Comparison of ENCODE assay signal across 14 cellular contexts in the genomic region with DNA sequence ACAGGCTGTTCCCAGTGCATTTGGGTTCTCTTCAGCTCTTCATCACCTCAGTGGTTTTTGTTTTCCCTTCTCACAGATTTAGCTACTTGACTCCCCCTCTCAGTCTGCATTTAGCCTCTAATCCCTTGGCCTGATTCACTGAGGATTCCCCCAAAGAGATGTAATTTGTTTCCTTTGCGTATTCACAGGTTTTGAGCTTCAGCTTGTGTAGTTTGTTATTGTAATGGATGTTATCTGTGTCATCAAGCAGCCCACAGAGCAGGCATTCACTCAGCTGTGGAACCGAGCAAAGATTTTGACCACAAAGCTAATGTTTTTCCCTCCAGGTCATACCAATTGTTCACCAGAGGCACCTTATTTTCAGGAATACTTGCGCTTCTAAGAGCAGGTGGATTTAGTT. TPM values are rescaled to one million over a fixed set of nuclear protein-coding genes. Genes with fewer than 3 reads are reported as not detected.
A peak's percentile ranks its signal among the peaks of the same experiment; 100 is the strongest.
DNase-seq lines count a peak whose midpoint lies in the region; ATAC-seq and TF ChIP-seq lines count a peak whose summit lies in the region.
"Had no signal": no experiment of that assay in that cellular context is flagged by ENCODE, and none has a peak within 500 bp of the region (broad histone marks: within the 10 kb centered on the region; RNA-seq: fewer than 3 reads in every experiment).

No MANE protein-coding gene starts in this region.

- ATAC-seq in SK-N-SH treated with all-trans-retinoic acid at 6 μM for 48 hours: peak; percentile 12; the same call in 1 of the 3 replicates
- no peak for ATAC-seq in effector memory CD8-positive, alpha-beta T cell (replicated peaks)
- ATAC-seq: PC-3 had no signal

- H3K4me1 Mint-ChIP-seq in activated naive CD4-positive, alpha-beta T cell treated with anti-CD3 and anti-CD28 coated beads for 36 hours (ENCODE audit: low read depth): no peaks in the 10 kb centered on the region
- no peaks in the 10 kb centered on the region for H3K4me1 Mint-ChIP-seq in effector memory CD8-positive, alpha-beta T cell (ENCODE audit: low read depth in 2 of 2)
- H3K4me1 Mint-ChIP-seq: central memory CD8-positive, alpha-beta T cell; naive B cell had no signal

- CTCF ChIA-PET in activated naive CD4-positive, alpha-beta T cell treated with anti-CD3 and anti-CD28 coated beads for 36 hours (lab: Charles Lee): interaction anchor here (1.1 kb wide), 1 partner anchor 71 kb away, joined by 3 read pairs; no protein-coding TSS in a partner anchor

- H3K4me3 Mint-ChIP-seq in activated naive CD4-positive, alpha-beta T cell treated with anti-CD3 and anti-CD28 coated beads for 36 hours: no peak overlapping the region
- H3K4me3 Mint-ChIP-seq in effector memory CD8-positive, alpha-beta T cell: no peak overlapping the region
- H3K4me3 Mint-ChIP-seq: central memory CD8-positive, alpha-beta T cell; naive B cell had no signal

- H3K27ac Mint-ChIP-seq in activated naive CD4-positive, alpha-beta T cell treated with anti-CD3 and anti-CD28 coated beads for 36 hours: no peak overlapping the region
- no peak overlapping the region for H3K27ac Mint-ChIP-seq in effector memory CD8-positive, alpha-beta T cell
- H3K27ac Mint-ChIP-seq: naive B cell had no signal

- H3K9me3 Mint-ChIP-seq in activated naive CD4-positive, alpha-beta T cell treated with anti-CD3 and anti-CD28 coated beads for 36 hours: no peaks in the 10 kb centered on the region
- no peaks in the 10 kb centered on the region for H3K9me3 Mint-ChIP-seq in effector memory CD8-positive, alpha-beta T cell
- H3K9me3 Mint-ChIP-seq: central memory CD8-positive, alpha-beta T cell; naive B cell had no signal

- H3K27me3 Mint-ChIP-seq in activated naive CD4-positive, alpha-beta T cell treated with anti-CD3 and anti-CD28 coated beads for 36 hours (ENCODE audit: low read depth): peaks cover 6% of the 10 kb centered on the region
- H3K27me3 Mint-ChIP-seq in effector memory CD8-positive, alpha-beta T cell: peaks cover 6 to 9% of the 10 kb centered on the region in 2 donors
- H3K27me3 Mint-ChIP-seq: naive B cell had no signal

- intact Hi-C loops in activated naive CD4-positive, alpha-beta T cell treated with anti-CD3 and anti-CD28 coated beads for 36 hours (cut with micrococcal nuclease): loop anchor here (10.0 kb wide), 2 partner anchors 824 to 924 kb away; partner anchors contain the start of gene CCDC83

- H3K36me3 Mint-ChIP-seq in activated naive CD4-positive, alpha-beta T cell treated with anti-CD3 and anti-CD28 coated beads for 36 hours (ENCODE audit: low read depth): no peaks in the 10 kb centered on the region
- H3K36me3 Mint-ChIP-seq in effector memory CD8-positive, alpha-beta T cell (ENCODE audit: insufficient read depth): no peaks in the 10 kb centered on the region
- H3K36me3 Mint-ChIP-seq: naive B cell had no signal

- peak; percentile 25 for DNase-seq in HCEC 1CT
- peak; percentile 37 for DNase-seq in fibroblast of peridontal ligament (ENCODE audit: extremely low read depth)
- DNase-seq in retina: peak; percentile 72
- no peak for DNase-seq in activated naive CD4-positive, alpha-beta T cell (lab: John Stamatoyannopoulos, UW)
- DNase-seq in activated naive CD4-positive, alpha-beta T cell treated with anti-CD3 and anti-CD28 coated beads for 36 hours: no peak
- no peak for DNase-seq in effector memory CD8-positive, alpha-beta T cell
- no peak for DNase-seq in cerebellar nuclear complex (lab: John Stamatoyannopoulos, UW)
- DNase-seq: activated CD4-positive, alpha-beta T cell treated with anti-CD3 and anti-CD28 coated beads, Interleukin-2, amount 50 U/mL, for 48 hours; naive B cell; NCI-H2081; PC-3; substantia nigra had no signal

TF ChIP-seq in SK-N-SH treated with all-trans-retinoic acid at 6 μM for 48 hours, 23 proteins besides CTCF, POLR2A, EP300 and RAD21:
- TF ChIP-seq SNAI2 (CRISPR knock-in tag; IDR thresholded peaks at IDR 0.05): no peak
- TF ChIP-seq ISL1 (CRISPR knock-in tag; IDR thresholded peaks at IDR 0.05): no peak
- TF ChIP-seq ZNF8 (CRISPR knock-in tag; IDR thresholded peaks at IDR 0.05): no peak
- no peak for TF ChIP-seq CSRNP3 (CRISPR knock-in tag; IDR thresholded peaks at IDR 0.05)
- TF ChIP-seq GLIS3 (CRISPR knock-in tag; IDR thresholded peaks at IDR 0.05): no peak
- TF ChIP-seq ZC3H10 (CRISPR knock-in tag; IDR thresholded peaks at IDR 0.05): no peak
- TF ChIP-seq PPARA (CRISPR knock-in tag; IDR thresholded peaks at IDR 0.05; ENCODE audit: borderline replicate concordance): no peak
- TF ChIP-seq RARB (CRISPR knock-in tag; IDR thresholded peaks at IDR 0.05): no peak
- TF ChIP-seq ESRRG (CRISPR knock-in tag; IDR thresholded peaks at IDR 0.05): no peak
- TF ChIP-seq ZFP3 (CRISPR knock-in tag; IDR thresholded peaks at IDR 0.05): no peak
- TF ChIP-seq CSDC2 (CRISPR knock-in tag; IDR thresholded peaks at IDR 0.05): no peak
- TF ChIP-seq ZFP30 (CRISPR knock-in tag; IDR thresholded peaks at IDR 0.05): no peak
- TF ChIP-seq ZNF70 (CRISPR knock-in tag; IDR thresholded peaks at IDR 0.05): no peak
- no peak for TF ChIP-seq ARNTL (CRISPR knock-in tag; IDR thresholded peaks at IDR 0.05; ENCODE audit: borderline replicate concordance, low read depth)
- TF ChIP-seq OSR1 (CRISPR knock-in tag; IDR thresholded peaks at IDR 0.05): no peak
- TF ChIP-seq, protein P1, sequence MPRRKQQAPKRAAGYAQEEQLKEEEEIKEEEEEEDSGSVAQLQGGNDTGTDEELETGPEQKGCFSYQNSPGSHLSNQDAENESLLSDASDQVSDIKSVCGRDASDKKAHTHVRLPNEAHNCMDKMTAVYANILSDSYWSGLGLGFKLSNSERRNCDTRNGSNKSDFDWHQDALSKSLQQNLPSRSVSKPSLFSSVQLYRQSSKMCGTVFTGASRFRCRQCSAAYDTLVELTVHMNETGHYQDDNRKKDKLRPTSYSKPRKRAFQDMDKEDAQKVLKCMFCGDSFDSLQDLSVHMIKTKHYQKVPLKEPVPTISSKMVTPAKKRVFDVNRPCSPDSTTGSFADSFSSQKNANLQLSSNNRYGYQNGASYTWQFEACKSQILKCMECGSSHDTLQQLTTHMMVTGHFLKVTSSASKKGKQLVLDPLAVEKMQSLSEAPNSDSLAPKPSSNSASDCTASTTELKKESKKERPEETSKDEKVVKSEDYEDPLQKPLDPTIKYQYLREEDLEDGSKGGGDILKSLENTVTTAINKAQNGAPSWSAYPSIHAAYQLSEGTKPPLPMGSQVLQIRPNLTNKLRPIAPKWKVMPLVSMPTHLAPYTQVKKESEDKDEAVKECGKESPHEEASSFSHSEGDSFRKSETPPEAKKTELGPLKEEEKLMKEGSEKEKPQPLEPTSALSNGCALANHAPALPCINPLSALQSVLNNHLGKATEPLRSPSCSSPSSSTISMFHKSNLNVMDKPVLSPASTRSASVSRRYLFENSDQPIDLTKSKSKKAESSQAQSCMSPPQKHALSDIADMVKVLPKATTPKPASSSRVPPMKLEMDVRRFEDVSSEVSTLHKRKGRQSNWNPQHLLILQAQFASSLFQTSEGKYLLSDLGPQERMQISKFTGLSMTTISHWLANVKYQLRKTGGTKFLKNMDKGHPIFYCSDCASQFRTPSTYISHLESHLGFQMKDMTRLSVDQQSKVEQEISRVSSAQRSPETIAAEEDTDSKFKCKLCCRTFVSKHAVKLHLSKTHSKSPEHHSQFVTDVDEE (CRISPR knock-in tag; IDR thresholded peaks at IDR 0.05): no peak
- no peak for TF ChIP-seq CREB5 (CRISPR knock-in tag; IDR thresholded peaks at IDR 0.05; ENCODE audit: low read depth)
- TF ChIP-seq, protein P2, sequence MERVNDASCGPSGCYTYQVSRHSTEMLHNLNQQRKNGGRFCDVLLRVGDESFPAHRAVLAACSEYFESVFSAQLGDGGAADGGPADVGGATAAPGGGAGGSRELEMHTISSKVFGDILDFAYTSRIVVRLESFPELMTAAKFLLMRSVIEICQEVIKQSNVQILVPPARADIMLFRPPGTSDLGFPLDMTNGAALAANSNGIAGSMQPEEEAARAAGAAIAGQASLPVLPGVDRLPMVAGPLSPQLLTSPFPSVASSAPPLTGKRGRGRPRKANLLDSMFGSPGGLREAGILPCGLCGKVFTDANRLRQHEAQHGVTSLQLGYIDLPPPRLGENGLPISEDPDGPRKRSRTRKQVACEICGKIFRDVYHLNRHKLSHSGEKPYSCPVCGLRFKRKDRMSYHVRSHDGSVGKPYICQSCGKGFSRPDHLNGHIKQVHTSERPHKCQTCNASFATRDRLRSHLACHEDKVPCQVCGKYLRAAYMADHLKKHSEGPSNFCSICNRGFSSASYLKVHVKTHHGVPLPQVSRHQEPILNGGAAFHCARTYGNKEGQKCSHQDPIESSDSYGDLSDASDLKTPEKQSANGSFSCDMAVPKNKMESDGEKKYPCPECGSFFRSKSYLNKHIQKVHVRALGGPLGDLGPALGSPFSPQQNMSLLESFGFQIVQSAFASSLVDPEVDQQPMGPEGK (CRISPR knock-in tag; IDR thresholded peaks at IDR 0.05; ENCODE audit: borderline replicate concordance): no peak

RNA-seq across cellular contexts. Expression of gene ME3, which starts 6.4 kb away (rescaled TPM):
- 1 to 10 TPM; 6.0 to 6.7 TPM for total RNA-seq in activated naive CD4-positive, alpha-beta T cell treated with anti-CD3 and anti-CD28 coated beads for 36 hours

Comparison
In these comparisons a context has a peak if more than half of its experiments do, and no peak if none do; other contexts are left out.
1. DNase-seq: peak in HCEC 1CT (single experiment), fibroblast of peridontal ligament (single experiment) and retina (single experiment); none in activated naive CD4-positive, alpha-beta T cell (0 of 4), activated naive CD4-positive, alpha-beta T cell treated with anti-CD3 and anti-CD28 coated beads for 36 hours (single experiment), effector memory CD8-positive, alpha-beta T cell (0 of 3) and cerebellar nuclear complex (0 of 2).